Comparison of ENCODE assay signal across 27 cellular contexts in the genomic region with DNA sequence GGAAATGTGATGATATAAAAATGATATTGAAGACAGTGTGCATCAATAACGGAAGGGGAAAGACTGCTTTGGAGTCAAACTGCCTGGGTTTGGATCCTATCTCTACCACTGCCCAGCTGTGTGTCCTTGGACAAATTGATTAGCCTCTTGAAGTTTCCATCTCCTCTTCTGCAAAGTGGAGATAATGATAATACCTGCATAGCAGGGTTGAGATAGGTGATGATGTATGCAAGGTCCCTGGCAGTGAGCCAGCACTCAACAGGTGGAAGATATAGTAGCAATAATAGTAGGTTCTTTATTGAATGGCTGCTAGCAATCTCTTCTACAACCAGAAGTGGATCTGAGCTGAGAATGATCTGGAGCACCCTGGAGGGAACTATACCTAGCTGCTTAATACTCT.
"Had no signal": no experiment of that assay in that cellular context is flagged by ENCODE, and none has a peak within 500 bp of the region (broad histone marks: within the 10 kb centered on the region; RNA-seq: fewer than 3 reads in every experiment).

No MANE protein-coding gene starts in this region.

- H3K9me3 Mint-ChIP-seq: activated CD4-positive, alpha-beta T cell treated with anti-CD3 and anti-CD28 coated beads, Interleukin-2, amount 10 ng/mL, durations not matched to agents 24 days and 14 days; activated CD8-positive, alpha-beta T cell treated with anti-CD3 and anti-CD28 coated beads for 36 hours; activated T-helper 1 cell treated with anti-CD3 and anti-CD28 coated beads, Interleukin-12 subunit alpha, Interleukin-12 subunit beta, Interleukin-2, Interleukin-4 antibody, amounts not matched to agents 30 ng/mL and 10 ng/mL and 1 ng/mL, durations not matched to agents 14 hours and 24 hours and 36 hours had no signal

- H3K4me3 ChIP-seq: body of pancreas, cardiac muscle cell, heart left ventricle, neural progenitor cell, smooth muscle cell, thoracic aorta had no signal

- H3K9ac ChIP-seq: neural progenitor cell had no signal

- H3K9me3 ChIP-seq: body of pancreas, thoracic aorta had no signal

- H3K4me2 ChIP-seq: neural progenitor cell, smooth muscle cell had no signal

- DNase-seq: activated CD4-positive, alpha-beta T cell treated with anti-CD3 and anti-CD28 coated beads, Interleukin-2, amount 10 ng/mL, durations not matched to agents 24 days and 14 days; activated CD8-positive, alpha-beta T cell treated with anti-CD3 and anti-CD28 coated beads for 36 hours; activated gamma-delta T cell; activated naive CD4-positive, alpha-beta T cell treated with anti-CD3 and anti-CD28 coated beads, Interleukin-2, amount 50 U/mL, for 16 hours; anterior cingulate cortex; heart left ventricle; left ventricle myocardium superior; mammary epithelial cell; naive thymus-derived CD8-positive, alpha-beta T cell; posterior cingulate gyrus; stimulated activated CD4-positive, alpha-beta T cell treated with anti-CD3 and anti-CD28 coated beads, Interleukin-15, amount 100 ng/mL, for 24 hours; stimulated activated CD4-positive, alpha-beta T cell treated with anti-CD3 and anti-CD28 coated beads, Interleukin-2, amount 100 ng/mL, for 48 hours; stimulated activated CD8-positive, alpha-beta memory T cell treated with anti-CD3 and anti-CD28 coated beads, Interleukin-4, amount 100 ng/mL, for 48 hours; stimulated activated naive CD4-positive, alpha-beta T cell had no signal

- H3K36me3 ChIP-seq: cardiac muscle cell, heart left ventricle, neural progenitor cell, thoracic aorta had no signal

- ATAC-seq: activated CD4-positive, CD25-positive, alpha-beta regulatory T cell treated with anti-CD3 and anti-CD28 coated beads, Interleukin-2, amount 50 U/mL, for 24 hours; activated CD8-positive, alpha-beta T cell treated with anti-CD3 and anti-CD28 coated beads for 36 hours; body of pancreas; heart left ventricle; left ventricle myocardium superior; naive thymus-derived CD8-positive, alpha-beta T cell; sciatic nerve had no signal

- H3K36me3 Mint-ChIP-seq: naive thymus-derived CD8-positive, alpha-beta T cell; neural progenitor cell had no signal

- H3K27ac ChIP-seq: body of pancreas, cardiac muscle cell, epithelial cell of prostate, heart left ventricle, neural progenitor cell, thoracic aorta, VCaP had no signal

- H3K27me3 ChIP-seq: body of pancreas, cardiac muscle cell, heart left ventricle, neural progenitor cell had no signal

- H3K27ac Mint-ChIP-seq: activated CD4-positive, alpha-beta T cell treated with anti-CD3 and anti-CD28 coated beads, Interleukin-2, amount 10 ng/mL, durations not matched to agents 24 days and 14 days; activated CD8-positive, alpha-beta T cell treated with anti-CD3 and anti-CD28 coated beads for 36 hours; activated T-helper 1 cell treated with anti-CD3 and anti-CD28 coated beads, Interleukin-12 subunit alpha, Interleukin-12 subunit beta, Interleukin-2, Interleukin-4 antibody, amounts not matched to agents 30 ng/mL and 10 ng/mL and 1 ng/mL, durations not matched to agents 14 hours and 24 hours and 36 hours; mesothelial cell of epicardium; neural progenitor cell; type B pancreatic cell had no signal

- H3K4me3 Mint-ChIP-seq: activated CD4-positive, alpha-beta T cell treated with anti-CD3 and anti-CD28 coated beads, Interleukin-2, amount 10 ng/mL, durations not matched to agents 24 days and 14 days; activated CD8-positive, alpha-beta T cell treated with anti-CD3 and anti-CD28 coated beads for 36 hours; activated T-helper 1 cell treated with anti-CD3 and anti-CD28 coated beads, Interleukin-12 subunit alpha, Interleukin-12 subunit beta, Interleukin-2, Interleukin-4 antibody, amounts not matched to agents 30 ng/mL and 10 ng/mL and 1 ng/mL, durations not matched to agents 14 hours and 24 hours and 36 hours; mesothelial cell of epicardium; naive thymus-derived CD8-positive, alpha-beta T cell; neural progenitor cell; type B pancreatic cell had no signal

- H3K4me1 Mint-ChIP-seq: activated CD4-positive, alpha-beta T cell treated with anti-CD3 and anti-CD28 coated beads, Interleukin-2, amount 10 ng/mL, durations not matched to agents 24 days and 14 days; mesothelial cell of epicardium; naive thymus-derived CD8-positive, alpha-beta T cell; neural progenitor cell had no signal

- H3K4me1 ChIP-seq: body of pancreas, heart left ventricle, neural progenitor cell had no signal

- H2AFZ ChIP-seq: neural progenitor cell had no signal

- FAIRE-seq: islet of Langerhans had no signal

- H3K27me3 Mint-ChIP-seq: type B pancreatic cell had no signal
